In genomic region chr2:240174496-240174895, GRCh38 we compare ENCODE assay signal across 32 cellular contexts. TPM values are rescaled to one million over a fixed set of nuclear protein-coding genes. Genes with fewer than 3 reads are reported as not detected.
"Had no signal": no experiment of that assay in that cellular context is flagged by ENCODE, and none has a peak within 500 bp of the region (broad histone marks: within the 10 kb centered on the region; RNA-seq: fewer than 3 reads in every experiment).

No MANE protein-coding gene starts in this region.

- H3K27ac Mint-ChIP-seq: naive thymus-derived CD4-positive, alpha-beta T cell; nephron; neural progenitor cell; progenitor cell of endocrine pancreas; stimulated activated memory B cell treated with anti-CD40 and anti-IgM and Interleukin-4, amounts not matched to agents 10 μg/mL and 1 μg/mL and 100 μg/mL, for 72 hours; stimulated activated naive CD8-positive, alpha-beta T cell treated with anti-CD3 and anti-CD28 coated beads, Interleukin-15, amount 100 ng/mL, for 72 hours had no signal

- H3K4me2 ChIP-seq: neural progenitor cell, smooth muscle cell had no signal

- H3K4me1 ChIP-seq: pancreas, psoas muscle, right lobe of liver, spleen, suprapubic skin, testis, tibial artery, transverse colon, upper lobe of left lung, vagina had no signal

- ATAC-seq: naive thymus-derived CD4-positive, alpha-beta T cell; pancreas; psoas muscle; right cardiac atrium; right lobe of liver; stimulated activated memory B cell treated with anti-CD40 and anti-IgM and Interleukin-4, amounts not matched to agents 10 μg/mL and 1 μg/mL and 100 μg/mL, for 72 hours; stimulated activated naive CD8-positive, alpha-beta T cell treated with anti-CD3 and anti-CD28 coated beads, Interleukin-15, amount 100 ng/mL, for 72 hours; stimulated activated naive CD8-positive, alpha-beta T cell treated with anti-CD3 and anti-CD28 coated beads, Interleukin-15, Interleukin-2, amounts not matched to agents 100 U/mL and 50 U/mL, for 24 hours had no signal

- H3K36me3 Mint-ChIP-seq: naive thymus-derived CD4-positive, alpha-beta T cell; neural progenitor cell; stimulated activated memory B cell treated with anti-CD40 and anti-IgM and Interleukin-4, amounts not matched to agents 10 μg/mL and 1 μg/mL and 100 μg/mL, for 72 hours had no signal

- DNase-seq: naive thymus-derived CD4-positive, alpha-beta T cell; occipital lobe; pancreas; psoas muscle; right cardiac atrium; right lobe of liver; stimulated activated CD4-positive, alpha-beta T cell treated with anti-CD3 and anti-CD28 coated beads, Interleukin-12 subunit alpha, Interleukin-12 subunit beta, amount 100 ng/mL, for 4 hours; stimulated activated CD4-positive, alpha-beta T cell treated with anti-CD3 and anti-CD28 coated beads, Interleukin-1b, Interleukin-23, amount 100 ng/mL, for 48 hours; stimulated activated CD4-positive, alpha-beta T cell treated with anti-CD3 and anti-CD28 coated beads, Interleukin-4, amount 100 ng/mL, for 1 hour; stimulated activated CD4-positive, alpha-beta T cell treated with anti-CD3 and anti-CD28 coated beads, Interleukin-4, amount 100 ng/mL, for 4 hours; stimulated activated CD8-positive, alpha-beta memory T cell treated with anti-CD3 and anti-CD28 coated beads, Interleukin-4, amount 100 ng/mL, for 48 hours; stimulated activated naive CD4-positive, alpha-beta T cell; stimulated activated naive CD8-positive, alpha-beta T cell treated with anti-CD3 and anti-CD28 coated beads, Interleukin-15, amount 100 ng/mL, for 72 hours; stimulated activated naive CD8-positive, alpha-beta T cell treated with anti-CD3 and anti-CD28 coated beads, Interleukin-15, Interleukin-2, amounts not matched to agents 100 U/mL and 50 U/mL, for 24 hours; substantia nigra; testis; transverse colon; upper lobe of left lung had no signal

- H3K9me3 ChIP-seq: pancreas, psoas muscle, right lobe of liver, spleen, suprapubic skin, testis, tibial artery, transverse colon, upper lobe of left lung, vagina had no signal

- H3K4me3 ChIP-seq: neural progenitor cell, pancreas, psoas muscle, right lobe of liver, skin epidermis, smooth muscle cell, spleen, suprapubic skin, testis, tibial artery, transverse colon, upper lobe of left lung, vagina had no signal

- H3K4me3 Mint-ChIP-seq: naive thymus-derived CD4-positive, alpha-beta T cell; nephron; neural progenitor cell; stimulated activated memory B cell treated with anti-CD40 and anti-IgM and Interleukin-4, amounts not matched to agents 10 μg/mL and 1 μg/mL and 100 μg/mL, for 72 hours; stimulated activated naive CD8-positive, alpha-beta T cell treated with anti-CD3 and anti-CD28 coated beads, Interleukin-15, amount 100 ng/mL, for 72 hours had no signal

- H3K9me3 Mint-ChIP-seq: naive thymus-derived CD4-positive, alpha-beta T cell; nephron; neural progenitor cell; stimulated activated naive CD8-positive, alpha-beta T cell treated with anti-CD3 and anti-CD28 coated beads, Interleukin-15, amount 100 ng/mL, for 72 hours had no signal

- H3K27me3 ChIP-seq: pancreas, right lobe of liver, testis, upper lobe of left lung, vagina had no signal

- H3K9ac ChIP-seq: neural progenitor cell had no signal

- H2AFZ ChIP-seq: neural progenitor cell had no signal

- H3K4me1 Mint-ChIP-seq: naive thymus-derived CD4-positive, alpha-beta T cell; stimulated activated memory B cell treated with anti-CD40 and anti-IgM and Interleukin-4, amounts not matched to agents 10 μg/mL and 1 μg/mL and 100 μg/mL, for 72 hours; stimulated activated naive CD8-positive, alpha-beta T cell treated with anti-CD3 and anti-CD28 coated beads, Interleukin-15, amount 100 ng/mL, for 72 hours had no signal

- H3K36me3 ChIP-seq: neural progenitor cell, pancreas, right lobe of liver, spleen, suprapubic skin, tibial artery, transverse colon, upper lobe of left lung, vagina had no signal

- H3K27ac ChIP-seq: neural progenitor cell, pancreas, psoas muscle, right lobe of liver, skin epidermis, spleen, suprapubic skin, testis, tibial artery, transverse colon, upper lobe of left lung, vagina had no signal

RNA-seq across cellular contexts. Expression of gene OTOS, which starts 34.0 kb away (rescaled TPM):
- total RNA-seq: naive thymus-derived CD4-positive, alpha-beta T cell; osteocyte; pancreas; progenitor cell of endocrine pancreas; psoas muscle; renal cortical epithelial cell; right cardiac atrium; right lobe of liver; smooth muscle cell; spleen; suprapubic skin; transverse colon; upper lobe of left lung; ureter; vagina had no signal
- polyA plus RNA-seq: naive thymus-derived CD4-positive, alpha-beta T cell; neural cell; pancreas; right cardiac atrium; smooth muscle cell; spleen had no signal
